Comparison of ENCODE assay signal across 26 cellular contexts in genomic region chr5:180060192-180060591, GRCh38. TPM values are rescaled to one million over a fixed set of nuclear protein-coding genes. Genes with fewer than 3 reads are reported as not detected.
A peak's percentile ranks its signal among the peaks of the same experiment; 100 is the strongest.
DNase-seq lines count a peak whose midpoint lies in the region; ATAC-seq, FAIRE-seq and TF ChIP-seq lines count a peak whose summit lies in the region.
"Had no signal": no experiment of that assay in that cellular context is flagged by ENCODE, and none has a peak within 500 bp of the region (broad histone marks: within the 10 kb centered on the region; RNA-seq: fewer than 3 reads in every experiment).

No MANE protein-coding gene starts in this region.

- H2BK120ac ChIP-seq in H9 (ENCODE audit: low read depth, low read length, poor library complexity, severe bottlenecking), result no peak overlapping the region

- no peak overlapping the region for H2BK15ac ChIP-seq in H9 (ENCODE audit: low read depth, low read length)

- H3K4me3 Mint-ChIP-seq in H9, result no peak overlapping the region
- no peak overlapping the region for H3K4me3 Mint-ChIP-seq in WTC11
- H3K4me3 Mint-ChIP-seq in neural progenitor cell, result no peak overlapping the region
- H3K4me3 Mint-ChIP-seq: CD14-positive monocyte; CD4-positive, alpha-beta T cell; CD8-positive, alpha-beta memory T cell had no signal

- no peaks in the 10 kb centered on the region for H3K23me2 ChIP-seq in H9 (ENCODE audit: insufficient read length, low read depth, low read length, poor library complexity, severe bottlenecking)

- ATAC-seq in WTC11 (no peak), left colon (peak; percentile 85), HG03159 (IDR thresholded peaks at IDR 0.05; ENCODE audit: unreplicated experiment) (no peak)
- ATAC-seq: A549, GM12878, HCT116 had no signal

- H3K9me3 Mint-ChIP-seq in H9, result no peaks in the 10 kb centered on the region
- H3K9me3 Mint-ChIP-seq in WTC11, result no peaks in the 10 kb centered on the region
- H3K9me3 Mint-ChIP-seq in neural progenitor cell, result peaks cover 83% of the 10 kb centered on the region
- H3K9me3 Mint-ChIP-seq: CD4-positive, alpha-beta T cell; CD8-positive, alpha-beta memory T cell had no signal

- H2BK20ac ChIP-seq in H9 (ENCODE audit: low read depth, low read length, poor library complexity, severe bottlenecking), result no peak overlapping the region

- H3K4me1 ChIP-seq in H9 (ENCODE audit: insufficient read depth, low read length), result peaks cover 20% of the 10 kb centered on the region; the same call in 1 of the 2 replicates
- H3K4me1 ChIP-seq in neural progenitor cell, result peaks cover 37% of the 10 kb centered on the region
- H3K4me1 ChIP-seq: A549, BE2C had no signal

- no peak for TF ChIP-seq CTCF in H9 (conservative IDR thresholded peaks at IDR 0.05)
- no peak for TF ChIP-seq CTCF in WTC11 (IDR thresholded peaks at IDR 0.05)
- TF ChIP-seq CTCF in neural progenitor cell (IDR thresholded peaks at IDR 0.05), result no peak

- no peak overlapping the region for H3T11ph ChIP-seq in H9 (ENCODE audit: low read length)

- no peaks in the 10 kb centered on the region for H3K27me3 Mint-ChIP-seq in H9 (ENCODE audit: low read depth)
- no peaks in the 10 kb centered on the region for H3K27me3 Mint-ChIP-seq in WTC11 (ENCODE audit: low read depth)
- no peaks in the 10 kb centered on the region for H3K27me3 Mint-ChIP-seq in neural progenitor cell (ENCODE audit: insufficient read depth, low read depth)
- H3K27me3 Mint-ChIP-seq: CD4-positive, alpha-beta T cell had no signal

- H3K14ac ChIP-seq in H9 (ENCODE audit: insufficient read depth, low read length), result no peak overlapping the region

- no peak overlapping the region for H3K4ac ChIP-seq in H9 (ENCODE audit: low read depth, low read length)

- H3K27ac ChIP-seq in H9 (ENCODE audit: insufficient read length, low read depth, low read length) (no peak overlapping the region), neural progenitor cell (no peak overlapping the region)
- H3K27ac ChIP-seq: A549; BLaER1 treated with 17β-estradiol and CSF1 and Interleukin-3, amounts not matched to agents 10 nM and 100 nM had no signal

- no CpG with 5 or more reads among the region's 7 CpGs for WGBS in H9 (ENCODE audit: extremely low coverage, insufficient read length, low lambda C conversion rate)

- H4K8ac ChIP-seq in H9 (replicated peaks; ENCODE audit: insufficient read length, low read depth, low read length), result no peak overlapping the region

- H3K36me3 Mint-ChIP-seq in H9 (ENCODE audit: insufficient read depth in 1 of 3, low read depth in 3 of 3) (peaks cover 0 to 4% (median 0%) of the 10 kb centered on the region in 3 experiments; a peak in 3 of 7 replicates), WTC11 (no peaks in the 10 kb centered on the region), neural progenitor cell (peaks cover 78% of the 10 kb centered on the region)
- H3K36me3 Mint-ChIP-seq: CD8-positive, alpha-beta memory T cell had no signal

- POLR2A ChIA-PET in WTC11 (lab: Charles Lee), result no interaction called here

- no peak for FAIRE-seq in GM12892 (lab: Jason Lieb, UNC)
- FAIRE-seq: A549, D721Med, GM12878, H1 had no signal

- intact Hi-C loops in left colon (cut with DNase I, micrococcal nuclease), result no loop called here

- H3K79me2 ChIP-seq in H9 (ENCODE audit: insufficient read depth, low read length) (peaks cover 28% of the 10 kb centered on the region; the same call in 1 of the 2 replicates), neural progenitor cell (ENCODE audit: low read depth) (peaks cover 100% of the 10 kb centered on the region)

- H3K36me3 ChIP-seq in neural progenitor cell, result peaks cover 2% of the 10 kb centered on the region
- H3K36me3 ChIP-seq: BE2C had no signal

- H3K9ac ChIP-seq in H9 (ENCODE audit: extremely low read depth, insufficient read length, low read length) (no peak overlapping the region), neural progenitor cell (no peak overlapping the region)
- H3K9ac ChIP-seq: BLaER1 treated with 17β-estradiol and CSF1 and Interleukin-3, amounts not matched to agents 10 nM and 100 nM had no signal

- H3K18ac ChIP-seq in H9 (ENCODE audit: insufficient read length, low read depth, low read length), result no peak overlapping the region

- H3K27me3 ChIP-seq in H9 (ENCODE audit: insufficient read depth, low read length) (no peaks in the 10 kb centered on the region), neural progenitor cell (no peaks in the 10 kb centered on the region)
- H3K27me3 ChIP-seq: BE2C; BLaER1 treated with 17β-estradiol and CSF1 and Interleukin-3, amounts not matched to agents 10 nM and 100 nM had no signal

- peaks cover 20% of the 10 kb centered on the region for H3F3A ChIP-seq in neural progenitor cell (ENCODE audit: low read depth)

- no peak overlapping the region for H2AK5ac ChIP-seq in H9 (ENCODE audit: insufficient read length, low read length)

- H2BK12ac ChIP-seq in H9 (ENCODE audit: insufficient read length, low read depth, low read length), result no peak overlapping the region

- H3K4me2 ChIP-seq in H9 (ENCODE audit: insufficient read depth, insufficient read length, low read length), result no peak overlapping the region
- peak overlapping the region; percentile 25 for H3K4me2 ChIP-seq in neural progenitor cell
- H3K4me2 ChIP-seq: A549 had no signal

- H3K56ac ChIP-seq in H9 (ENCODE audit: insufficient read length, low read depth, low read length), result no peak overlapping the region

- no peak for TF ChIP-seq POLR2A in GM12892 (IDR thresholded peaks at IDR 0.05; ENCODE audit: low read depth, low read length)

- DNase-seq in H9 (no peak), WTC11 (ENCODE audit: low spot score) (no peak), left colon (no peak), neural progenitor cell (ENCODE audit: low spot score) (no peak), iPS-NIHi11 (ENCODE audit: low spot score) (no peak), GM12892 (ENCODE audit: insufficient read length) (no peak), NCI-H524 (lab: John Stamatoyannopoulos, UW) (no peak)
- DNase-seq: 8988T; ACHN; AML-193; BE2C; CD4-positive, alpha-beta T cell; CD8-positive, alpha-beta memory T cell; DMS 273 treated with DMSO at 0.1 percent for 48 hours; DMS79; EL; GDM1; H7 had no signal

- no peak overlapping the region for H3K4me3 ChIP-seq in neural progenitor cell
- H3K4me3 ChIP-seq: A549, GM12878 had no signal

- CTCF ChIA-PET in WTC11 (lab: Charles Lee), result interaction anchor here (0.9 kb wide), 1 partner anchor 31 kb away, joined by 4 read pairs; no protein-coding TSS in a partner anchor

- no peak overlapping the region for H2BK5ac ChIP-seq in H9 (ENCODE audit: insufficient read length, low read length)

- no peak overlapping the region for H4K91ac ChIP-seq in H9 (ENCODE audit: insufficient read length, low read depth, low read length)

- H2AFZ ChIP-seq in H9 (ENCODE audit: low read length), result no peak overlapping the region
- no peak overlapping the region for H2AFZ ChIP-seq in neural progenitor cell (replicated peaks)

- no peak overlapping the region for H3K23ac ChIP-seq in H9 (ENCODE audit: insufficient read length, low read depth, low read length)

- peak overlapping the region; percentile 33 to 74 (median 41); a peak in 4 of 7 replicates for H3K27ac Mint-ChIP-seq in H9
- H3K27ac Mint-ChIP-seq in WTC11, result peak overlapping the region; percentile 24; the same call in 1 of the 2 replicates
- no peak overlapping the region for H3K27ac Mint-ChIP-seq in neural progenitor cell
- H3K27ac Mint-ChIP-seq: CD4-positive, alpha-beta T cell; CD8-positive, alpha-beta memory T cell had no signal

- H4K5ac ChIP-seq in H9 (ENCODE audit: insufficient read length, low read depth, low read length), result no peak overlapping the region

- H3K79me1 ChIP-seq in H9 (ENCODE audit: insufficient read depth, low read depth, low read length, poor library complexity, severe bottlenecking), result no peaks in the 10 kb centered on the region

- H3K4me1 Mint-ChIP-seq in H9 (peaks cover 72 to 79% of the 10 kb centered on the region in 2 experiments), WTC11 (peaks cover 77% of the 10 kb centered on the region), neural progenitor cell (no peaks in the 10 kb centered on the region)

- H4K20me1 ChIP-seq in H9 (ENCODE audit: control insufficient read depth, insufficient read depth, insufficient read length) (no peaks in the 10 kb centered on the region), neural progenitor cell (ENCODE audit: low read depth) (peaks cover 100% of the 10 kb centered on the region)

- H3K9me3 ChIP-seq in H9 (ENCODE audit: control insufficient read depth, low read depth, low read length) (no peaks in the 10 kb centered on the region), neural progenitor cell (ENCODE audit: low read depth) (no peaks in the 10 kb centered on the region)
- H3K9me3 ChIP-seq: A549, BE2C had no signal

TF ChIP-seq in WTC11, 78 proteins besides CTCF, POLR2A, EP300 and RAD21:
- TF ChIP-seq ZNF219 (CRISPR knock-in tag; IDR thresholded peaks at IDR 0.05; ENCODE audit: borderline replicate concordance) (no peak), TCF7 (CRISPR knock-in tag; IDR thresholded peaks at IDR 0.05; ENCODE audit: low read depth) (no peak), NFYB (CRISPR knock-in tag; conservative IDR thresholded peaks at IDR 0.05; ENCODE audit: low read depth) (no peak), ELF4 (CRISPR knock-in tag; IDR thresholded peaks at IDR 0.05; ENCODE audit: low read depth) (no peak), MYBL2 (CRISPR knock-in tag; IDR thresholded peaks at IDR 0.05) (no peak), JUN (CRISPR knock-in tag; IDR thresholded peaks at IDR 0.05) (no peak), JAZF1 (CRISPR knock-in tag; IDR thresholded peaks at IDR 0.05) (no peak), PRRX2 (CRISPR knock-in tag; IDR thresholded peaks at IDR 0.05) (no peak)

RNA-seq across cellular contexts. Expression of gene RNF130, which starts 11.4 kb away (rescaled TPM):
- total RNA-seq in H9 (2021) (76.4 and 80.0 TPM in 2 replicates), WTC11 (2021) (56.2 to 61.0 TPM (median 58.5 TPM) in 3 replicates), left colon (10 to 100 TPM; 39.7 to 52.1 TPM), neural progenitor cell (ENCODE audit: low replicate concordance) (183 and 185 TPM in 2 replicates)
- 0.06 TPM for polyA plus RNA-seq in GM12892 (2012; ENCODE audit: missing spikeins)
